In genomic region chr10:109956454-109957091, GRCh38 we compare ENCODE assay signal across 9 cellular contexts. TPM values are rescaled to one million over a fixed set of nuclear protein-coding genes. Genes with fewer than 3 reads are reported as not detected.
DNase-seq lines count a peak whose midpoint lies in the region; ATAC-seq and TF ChIP-seq lines count a peak whose summit lies in the region.
"Had no signal": no experiment of that assay in that cellular context is flagged by ENCODE, and none has a peak within 500 bp of the region (broad histone marks: within the 10 kb centered on the region; RNA-seq: fewer than 3 reads in every experiment).

No MANE protein-coding gene starts in this region.

- no peak overlapping the region for H3K27ac Mint-ChIP-seq in activated CD8-positive, alpha-beta memory T cell treated with anti-CD3 and anti-CD28 coated beads, Interleukin-2, amount 10 ng/mL, durations not matched to agents 7 days and 5 days
- no peak overlapping the region for H3K27ac Mint-ChIP-seq in progenitor cell of endocrine pancreas

- POLR2A ChIA-PET in RWPE1 (lab: Yijun Ruan, JAX; ENCODE audit: low non-redundant PET): no interaction called here

- peak; percentile 80 for ATAC-seq in activated CD8-positive, alpha-beta memory T cell treated with anti-CD3 and anti-CD28 coated beads, Interleukin-2, amount 10 ng/mL, durations not matched to agents 7 days and 5 days
- peak; percentile 67 for ATAC-seq in GM19468 (IDR thresholded peaks at IDR 0.05; ENCODE audit: extremely low read depth, unreplicated experiment)
- peak; percentile 77 for ATAC-seq in HG03378 (IDR thresholded peaks at IDR 0.05; ENCODE audit: unreplicated experiment)
- ATAC-seq in esophagus mucosa: peak; percentile 48

- peaks cover 2% of the 10 kb centered on the region for H3K4me1 Mint-ChIP-seq in activated CD8-positive, alpha-beta memory T cell treated with anti-CD3 and anti-CD28 coated beads, Interleukin-2, amount 10 ng/mL, durations not matched to agents 7 days and 5 days
- H3K4me1 Mint-ChIP-seq in progenitor cell of endocrine pancreas (ENCODE audit: low read depth): peaks cover 18% of the 10 kb centered on the region

- H3K27me3 Mint-ChIP-seq in activated CD8-positive, alpha-beta memory T cell treated with anti-CD3 and anti-CD28 coated beads, Interleukin-2, amount 10 ng/mL, durations not matched to agents 7 days and 5 days: peaks cover 8% of the 10 kb centered on the region
- H3K27me3 Mint-ChIP-seq in progenitor cell of endocrine pancreas: peaks cover 13% of the 10 kb centered on the region

- H3K4me3 Mint-ChIP-seq in activated CD8-positive, alpha-beta memory T cell treated with anti-CD3 and anti-CD28 coated beads, Interleukin-2, amount 10 ng/mL, durations not matched to agents 7 days and 5 days: no peak overlapping the region
- no peak overlapping the region for H3K4me3 Mint-ChIP-seq in progenitor cell of endocrine pancreas (ENCODE audit: low read depth)

- CTCF ChIA-PET in activated CD8-positive, alpha-beta memory T cell treated with anti-CD3 and anti-CD28 coated beads, Interleukin-2, amount 10 ng/mL, durations not matched to agents 7 days and 5 days (lab: Charles Lee): interaction anchor here (0.7 to 2.9 kb wide), 2 partner anchors 22 to 72 kb away, joined by 3 to 11 read pairs; no protein-coding TSS in a partner anchor
- CTCF ChIA-PET in RWPE1 (lab: Yijun Ruan, JAX): interaction anchor here (0.5 to 1.0 kb wide), 3 partner anchors 23 to 65 kb away, joined by 3 to 6 read pairs (median 3); no protein-coding TSS in a partner anchor

- TF ChIP-seq CTCF in RWPE1 (conservative IDR thresholded peaks at IDR 0.05; ENCODE audit: low read depth): peak; percentile 23; the same call in 1 of the 2 replicates
- peak; percentile 65 for TF ChIP-seq CTCF in progenitor cell of endocrine pancreas (IDR thresholded peaks at IDR 0.05; ENCODE audit: unreplicated experiment)

- no peaks in the 10 kb centered on the region for H3K9me3 Mint-ChIP-seq in activated CD8-positive, alpha-beta memory T cell treated with anti-CD3 and anti-CD28 coated beads, Interleukin-2, amount 10 ng/mL, durations not matched to agents 7 days and 5 days (ENCODE audit: low read depth)
- no peaks in the 10 kb centered on the region for H3K9me3 Mint-ChIP-seq in progenitor cell of endocrine pancreas (ENCODE audit: low read depth)

- no peaks in the 10 kb centered on the region for H3K36me3 Mint-ChIP-seq in activated CD8-positive, alpha-beta memory T cell treated with anti-CD3 and anti-CD28 coated beads, Interleukin-2, amount 10 ng/mL, durations not matched to agents 7 days and 5 days
- H3K36me3 Mint-ChIP-seq in progenitor cell of endocrine pancreas (ENCODE audit: insufficient read depth): peaks cover 1% of the 10 kb centered on the region

- no peak for DNase-seq in activated CD8-positive, alpha-beta memory T cell treated with anti-CD3 and anti-CD28 coated beads, Interleukin-2, amount 10 ng/mL, durations not matched to agents 7 days and 5 days
- DNase-seq in activated CD8-positive, alpha-beta memory T cell treated with anti-CD3 and anti-CD28 coated beads, Interleukin-2, amount 50 U/mL, for 48 hours: no peak
- DNase-seq in RWPE1 (ENCODE audit: low spot score): peak; percentile 64
- no peak for DNase-seq in progenitor cell of endocrine pancreas (ENCODE audit: low spot score, unreplicated experiment)
- DNase-seq in ecto neural progenitor cell (ENCODE audit: low spot score): no peak

- no peak overlapping the region for H3K27ac ChIP-seq in RWPE1
- H3K27ac ChIP-seq: epithelial cell of prostate had no signal

RNA-seq across cellular contexts. Expression of gene XPNPEP1, which starts 33.3 kb away (rescaled TPM):
- total RNA-seq in activated CD8-positive, alpha-beta memory T cell treated with anti-CD3 and anti-CD28 coated beads, Interleukin-2, amount 10 ng/mL, durations not matched to agents 7 days and 5 days: 10 to 100 TPM; 72.7 to 84.8 TPM
- total RNA-seq in esophagus mucosa (45.7 TPM), progenitor cell of endocrine pancreas (40.0 and 66.8 TPM in 2 replicates)

RNA-seq across cellular contexts. Expression of gene ADD3, which starts 51.2 kb away (rescaled TPM):
- total RNA-seq in activated CD8-positive, alpha-beta memory T cell treated with anti-CD3 and anti-CD28 coated beads, Interleukin-2, amount 10 ng/mL, durations not matched to agents 7 days and 5 days: 100 to 1,000 TPM; 124 to 206 TPM
- total RNA-seq in esophagus mucosa (40.3 TPM), progenitor cell of endocrine pancreas (111 and 117 TPM in 2 replicates)
